In the genomic region with DNA sequence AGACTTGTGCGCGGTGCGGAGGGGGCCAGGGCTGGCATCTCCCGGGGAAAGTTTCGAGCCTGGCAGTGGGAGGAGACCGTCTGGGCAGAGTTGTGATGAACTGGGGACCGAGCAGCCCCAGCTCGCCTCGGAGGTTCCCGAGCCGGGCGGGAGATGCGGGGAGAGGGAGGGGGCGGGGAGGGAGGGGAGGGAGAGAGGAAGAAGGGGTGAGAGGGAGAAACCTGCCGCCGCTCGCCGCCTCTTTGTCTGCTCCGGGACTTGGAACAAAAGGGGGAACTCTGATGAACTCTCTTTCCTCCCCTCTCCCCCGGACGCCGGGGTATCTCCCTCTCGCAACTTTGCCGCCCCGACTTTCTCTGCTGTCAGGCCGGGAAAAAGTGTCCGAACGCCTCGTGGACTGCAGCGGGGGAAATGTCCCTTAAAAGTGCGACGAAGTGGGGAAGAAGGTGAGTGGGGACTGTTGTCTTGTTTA, we compare ENCODE assay signal across 8 cellular contexts.
A peak's percentile ranks its signal among the peaks of the same experiment; 100 is the strongest.
DNase-seq lines count a peak whose midpoint lies in the region; ATAC-seq and TF ChIP-seq lines count a peak whose summit lies in the region.

No MANE protein-coding gene starts in this region.

- peak overlapping the region; percentile 93 for H3K4me3 Mint-ChIP-seq in endodermal cell
- H3K4me3 Mint-ChIP-seq in nephron progenitor cell: peak overlapping the region; percentile 93

- H3K36me3 ChIP-seq in BJ (ENCODE audit: control insufficient read depth, insufficient read depth, low read length) (no peaks in the 10 kb centered on the region), endodermal cell (ENCODE audit: control insufficient read depth, insufficient read depth, low read length) (peaks cover 32% of the 10 kb centered on the region)

- no peak for TF ChIP-seq CTCF in BJ (IDR thresholded peaks at IDR 0.05; ENCODE audit: insufficient read depth, low read depth, low read length)
- TF ChIP-seq CTCF in endodermal cell (conservative IDR thresholded peaks at IDR 0.05): no peak
- no peak for TF ChIP-seq CTCF in nephron progenitor cell (IDR thresholded peaks at IDR 0.05)

- H3K9me3 Mint-ChIP-seq in endodermal cell (no peaks in the 10 kb centered on the region), nephron progenitor cell (peaks cover under 1% of the 10 kb centered on the region)

- CTCF ChIA-PET in BJ (lab: Yijun Ruan, JAX): interaction anchor here (1.9 kb wide), 1 partner anchor 41 kb away, joined by 4 read pairs; no protein-coding TSS in a partner anchor

- peaks cover 41% of the 10 kb centered on the region for H3K27me3 ChIP-seq in BJ (ENCODE audit: control insufficient read depth, insufficient read depth, low read length)
- no peaks in the 10 kb centered on the region for H3K27me3 ChIP-seq in endodermal cell (ENCODE audit: control insufficient read depth, insufficient read depth, low read length, poor library complexity, severe bottlenecking)

- POLR2A ChIA-PET in BJ (lab: Charles Lee): interaction anchor here (0.5 kb wide), 1 partner anchor 955 kb away, joined by 3 read pairs; no protein-coding TSS in a partner anchor

- H3K36me3 Mint-ChIP-seq in endodermal cell (ENCODE audit: low read depth) (peaks cover 21% of the 10 kb centered on the region), nephron progenitor cell (ENCODE audit: low read depth) (peaks cover 16% of the 10 kb centered on the region)

- no peaks in the 10 kb centered on the region for H3K9me3 ChIP-seq in endodermal cell (ENCODE audit: control insufficient read depth, low read length)

- H3K4me1 ChIP-seq in endodermal cell (ENCODE audit: control insufficient read depth, insufficient read depth, low read length): no peaks in the 10 kb centered on the region

- H3K27me3 Mint-ChIP-seq in endodermal cell (ENCODE audit: insufficient read depth): peaks cover 2% of the 10 kb centered on the region
- peaks cover 10% of the 10 kb centered on the region for H3K27me3 Mint-ChIP-seq in nephron progenitor cell (ENCODE audit: low read depth, poor library complexity)

- ATAC-seq in GM21619 (IDR thresholded peaks at IDR 0.05; ENCODE audit: unreplicated experiment): no peak
- no peak for ATAC-seq in GM21515 (IDR thresholded peaks at IDR 0.05; ENCODE audit: unreplicated experiment)

- H3K4me1 Mint-ChIP-seq in endodermal cell (peaks cover 33% of the 10 kb centered on the region), nephron progenitor cell (peaks cover 62% of the 10 kb centered on the region)

- WGBS in endodermal cell (ENCODE audit: insufficient coverage in 1 of 2, insufficient read length in 1 of 2), 2 experiments: 0% methylated on average over 7 to 27 of the region's 32 CpGs

- H3K9ac ChIP-seq in endodermal cell (ENCODE audit: extremely low read depth, low read length, poor library complexity, severe bottlenecking): peak overlapping the region; percentile 97

- DNase-seq in BJ (ENCODE audit: low read depth): no peak
- peak; percentile 51 for DNase-seq in NCI-H1105 (lab: John Stamatoyannopoulos, UW)
- peak; percentile 90 for DNase-seq in endodermal cell
- peak; percentile 47 for DNase-seq in nephron progenitor cell
- DNase-seq in kidney tubule cell (ENCODE audit: low spot score): no peak
- no peak for DNase-seq in activated gamma-delta T cell treated with Interleukin-2 at 50 U/mL for 16 hours

- H3K27ac Mint-ChIP-seq in endodermal cell: peak overlapping the region; percentile 99
- peak overlapping the region; percentile 92 for H3K27ac Mint-ChIP-seq in nephron progenitor cell

- peak overlapping the region; percentile 31 for H3K4me3 ChIP-seq in BJ (ENCODE audit: low read depth, low read length)
- H3K4me3 ChIP-seq in endodermal cell (ENCODE audit: low read length): peak overlapping the region; percentile 97

- H3K27ac ChIP-seq in endodermal cell (ENCODE audit: low read depth, low read length): peak overlapping the region; percentile 97

Comparison
In these comparisons a context has a peak if more than half of its experiments do, and no peak if none do; other contexts are left out.
1. DNase-seq: peak in NCI-H1105 (single experiment), endodermal cell (single experiment) and nephron progenitor cell (single experiment); none in BJ (single experiment), kidney tubule cell (single experiment) and activated gamma-delta T cell treated with Interleukin-2 at 50 U/mL for 16 hours (single experiment).